Comparison of ENCODE assay signal across 15 cellular contexts in the genomic region with DNA sequence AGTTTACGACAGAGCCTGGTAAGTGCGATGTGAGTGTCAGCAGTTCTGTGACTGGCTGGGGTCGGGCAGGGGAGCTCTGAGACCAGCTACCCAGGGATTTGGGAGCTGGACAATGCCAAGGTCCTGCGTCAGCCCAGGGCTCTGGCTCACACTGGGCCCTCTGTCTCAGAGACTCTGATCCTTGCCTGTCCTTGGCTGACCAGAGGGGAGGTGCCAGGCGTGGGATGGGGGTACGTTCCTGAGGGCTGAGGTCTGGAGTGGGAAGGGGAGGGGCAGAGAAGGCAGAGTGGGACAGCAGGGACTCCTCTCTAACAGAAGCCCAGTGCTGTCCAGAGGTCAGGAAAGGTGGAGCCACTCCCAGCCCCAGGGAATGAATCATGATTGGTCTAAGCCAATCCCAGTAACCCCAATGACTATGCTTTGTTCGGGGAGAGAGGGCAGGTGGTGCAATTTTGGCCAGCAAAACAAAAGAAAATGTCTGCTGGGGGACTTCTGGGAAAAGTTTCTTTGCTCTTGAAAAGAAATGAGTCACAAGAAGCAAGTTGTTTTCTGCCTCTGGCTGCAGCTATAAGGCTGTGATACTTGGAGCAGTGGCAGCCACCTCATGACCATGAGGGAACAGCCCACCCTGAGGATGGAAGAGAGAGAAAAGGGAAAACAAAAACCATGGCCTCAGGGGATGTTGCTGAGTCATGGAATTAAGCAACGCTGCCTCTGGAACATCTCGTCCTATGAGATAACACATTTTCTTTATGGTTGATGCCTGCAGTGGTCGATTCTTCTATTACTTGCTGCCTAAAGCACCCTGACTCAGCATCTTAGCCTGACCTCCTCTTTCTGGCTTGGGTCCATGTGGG.
DNase-seq lines count a peak whose midpoint lies in the region; ATAC-seq and TF ChIP-seq lines count a peak whose summit lies in the region.
"Had no signal": no experiment of that assay in that cellular context is flagged by ENCODE, and none has a peak within 500 bp of the region (broad histone marks: within the 10 kb centered on the region; RNA-seq: fewer than 3 reads in every experiment).

No MANE protein-coding gene starts in this region.

- no peak overlapping the region for H3K4me3 Mint-ChIP-seq in GM23338

- H3K36me3 ChIP-seq in GM23338 (ENCODE audit: insufficient read depth), result no peaks in the 10 kb centered on the region
- H3K36me3 ChIP-seq in fibroblast of lung (ENCODE audit: control insufficient read depth, insufficient read depth, low read length), result no peaks in the 10 kb centered on the region
- no peaks in the 10 kb centered on the region for H3K36me3 ChIP-seq in OCI-LY7 (ENCODE audit: insufficient read depth, low read length)
- H3K36me3 ChIP-seq: brain microvascular endothelial cell, thoracic aorta had no signal

- H3K9me3 ChIP-seq in fibroblast of lung (ENCODE audit: control insufficient read depth, insufficient read depth, low read depth, low read length) (no peaks in the 10 kb centered on the region), OCI-LY7 (ENCODE audit: low read length) (no peaks in the 10 kb centered on the region)
- H3K9me3 ChIP-seq: thoracic aorta had no signal

- H3K27ac ChIP-seq in GM23338 (ENCODE audit: low read depth) (no peak overlapping the region), fibroblast of lung (ENCODE audit: insufficient read depth, low read length) (no peak overlapping the region), OCI-LY7 (ENCODE audit: low read depth, low read length, poor library complexity, severe bottlenecking) (no peak overlapping the region)
- H3K27ac ChIP-seq: brain microvascular endothelial cell, C4-2B, thoracic aorta had no signal

- H3K9me2 ChIP-seq in GM23338 (ENCODE audit: insufficient read depth) (no peaks in the 10 kb centered on the region), OCI-LY7 (ENCODE audit: insufficient read depth, low read length) (no peaks in the 10 kb centered on the region)

- no peaks in the 10 kb centered on the region for H4K20me1 ChIP-seq in GM23338 (replicated peaks; ENCODE audit: insufficient read depth)
- H4K20me1 ChIP-seq in fibroblast of lung (ENCODE audit: control insufficient read depth, extremely low read depth, insufficient read depth, low read length), result no peaks in the 10 kb centered on the region
- no peaks in the 10 kb centered on the region for H4K20me1 ChIP-seq in OCI-LY7 (ENCODE audit: insufficient read depth, low read length)

- H3K4me1 ChIP-seq in GM23338 (ENCODE audit: insufficient read depth) (no peaks in the 10 kb centered on the region), fibroblast of lung (ENCODE audit: control insufficient read depth, extremely low read depth, insufficient read depth, low read length) (no peaks in the 10 kb centered on the region), OCI-LY7 (ENCODE audit: insufficient read depth, low read length, poor library complexity, severe bottlenecking) (no peaks in the 10 kb centered on the region)

- H3K4me3 ChIP-seq in GM23338 (no peak overlapping the region), fibroblast of lung (replicated peaks in 1 of 4; ENCODE audit: control extremely low read depth in 1 of 4, insufficient read depth in 1 of 4, low read depth in 3 of 4, low read length in 4 of 4) (no peak overlapping the region), OCI-LY7 (ENCODE audit: low read depth, low read length, poor library complexity, severe bottlenecking) (no peak overlapping the region)
- H3K4me3 ChIP-seq: thoracic aorta had no signal

- POLR2A ChIA-PET in OCI-LY7 (lab: Charles Lee), result no interaction called here

- CTCF ChIA-PET in OCI-LY7 (lab: Charles Lee; ENCODE audit: unreplicated experiment), result no interaction called here

- H3K79me2 ChIP-seq in GM23338 (replicated peaks; ENCODE audit: insufficient read depth) (no peaks in the 10 kb centered on the region), fibroblast of lung (ENCODE audit: control insufficient read depth, insufficient read depth, low read length) (no peaks in the 10 kb centered on the region), OCI-LY7 (ENCODE audit: insufficient read depth, low read depth, low read length) (no peaks in the 10 kb centered on the region)

- H3K27me3 ChIP-seq in GM23338 (ENCODE audit: insufficient read depth) (no peaks in the 10 kb centered on the region), fibroblast of lung (ENCODE audit: control insufficient read depth, insufficient read depth, low read length) (peaks cover 4% of the 10 kb centered on the region)
- H3K27me3 ChIP-seq: brain microvascular endothelial cell had no signal

- H3K27ac Mint-ChIP-seq in GM23338, result peak overlapping the region; percentile 34; the same call in 1 of the 2 replicates

- intact Hi-C loops in sciatic nerve (cut with DNase I) (no loop called here), OCI-LY7 (cut with micrococcal nuclease; ENCODE audit: unreplicated experiment) (no loop called here)

- TF ChIP-seq POLR2A in GM18505 (IDR thresholded peaks at IDR 0.05; ENCODE audit: borderline replicate concordance, extremely low read depth, insufficient read depth, insufficient read length), result no peak

- H3F3A ChIP-seq in GM23338 (replicated peaks; ENCODE audit: low read depth), result no peaks in the 10 kb centered on the region

- DNase-seq in GM23338 (ENCODE audit: low spot score) (no peak), OCI-M1 (lab: John Stamatoyannopoulos, UW) (peak; percentile 9), fibroblast of lung (ENCODE audit: low read depth in 2 of 2) (peak; percentile 1 to 30), sciatic nerve (ENCODE audit: low spot score) (no peak), OCI-LY7 (ENCODE audit: low spot score) (no peak)
- DNase-seq: activated CD8-positive, alpha-beta memory T cell treated with anti-CD3 and anti-CD28 coated beads, Interleukin-2, amount 50 U/mL, for 4 hours; activated naive CD4-positive, alpha-beta T cell treated with Interleukin-2 at 50 U/mL for 16 hours; brain microvascular endothelial cell; left cardiac atrium; NCI-H2227 treated with DMSO at 0.1 percent for 48 hours; T-helper 1 cell had no signal

- BruUV-seq in OCI-LY7 (replicated peaks; lab: Mats Ljungman, UMichigan), result no TSS peak

- no peak for ATAC-seq in GM23338
- peak; percentile 41 for ATAC-seq in sciatic nerve
- ATAC-seq in GM19463 (IDR thresholded peaks at IDR 0.05; ENCODE audit: unreplicated experiment), result no peak
- no peak for ATAC-seq in GM18505 (IDR thresholded peaks at IDR 0.05; ENCODE audit: unreplicated experiment)

- no peaks in the 10 kb centered on the region for H3K36me3 Mint-ChIP-seq in GM23338 (ENCODE audit: low read depth)

- peaks cover 7% of the 10 kb centered on the region for H3K27me3 Mint-ChIP-seq in GM23338 (ENCODE audit: insufficient read depth, low read depth, poor library complexity)

- H3K4me2 ChIP-seq in GM23338 (no peak overlapping the region), fibroblast of lung (ENCODE audit: extremely low read depth, insufficient read depth, low read length) (no peak overlapping the region), OCI-LY7 (ENCODE audit: low read length) (no peak overlapping the region)

- no peak overlapping the region for H2AFZ ChIP-seq in GM23338
- H2AFZ ChIP-seq in fibroblast of lung (ENCODE audit: low read length), result no peak overlapping the region
- H2AFZ ChIP-seq in OCI-LY7 (ENCODE audit: low read length), result no peak overlapping the region

- TF ChIP-seq CTCF in GM23338 (conservative IDR thresholded peaks at IDR 0.05; ENCODE audit: low read depth in 2 of 2) (no peak), fibroblast of lung (conservative IDR thresholded peaks at IDR 0.05 in 1 of 2, IDR thresholded peaks at IDR 0.05 in 1 of 2; ENCODE audit: low read depth in 1 of 2, low read length in 2 of 2) (no peak), OCI-LY7 (conservative IDR thresholded peaks at IDR 0.05; ENCODE audit: low read length) (no peak)

- H3K4me1 Mint-ChIP-seq in GM23338, result peaks cover 12% of the 10 kb centered on the region

- no peak overlapping the region for H3K9ac ChIP-seq in fibroblast of lung (ENCODE audit: insufficient read depth, low read length)

- peaks cover 10% of the 10 kb centered on the region; the same call in 2 of the 3 replicates for H3K9me3 Mint-ChIP-seq in GM23338

TF ChIP-seq in GM23338, 12 proteins besides CTCF, POLR2A, EP300 and RAD21:
- TF ChIP-seq ZNF114 (CRISPR knock-in tag; IDR thresholded peaks at IDR 0.05) (no peak), ETS1 (IDR thresholded peaks at IDR 0.05) (no peak)

Comparison
In these comparisons a context has a peak if more than half of its experiments do, and no peak if none do; other contexts are left out.
1. DNase-seq: peak in OCI-M1 (single experiment) and fibroblast of lung (2 of 2); none in GM23338 (single experiment), sciatic nerve (single experiment) and OCI-LY7 (single experiment).